Comparison of ENCODE assay signal across 11 cellular contexts in the genomic region with DNA sequence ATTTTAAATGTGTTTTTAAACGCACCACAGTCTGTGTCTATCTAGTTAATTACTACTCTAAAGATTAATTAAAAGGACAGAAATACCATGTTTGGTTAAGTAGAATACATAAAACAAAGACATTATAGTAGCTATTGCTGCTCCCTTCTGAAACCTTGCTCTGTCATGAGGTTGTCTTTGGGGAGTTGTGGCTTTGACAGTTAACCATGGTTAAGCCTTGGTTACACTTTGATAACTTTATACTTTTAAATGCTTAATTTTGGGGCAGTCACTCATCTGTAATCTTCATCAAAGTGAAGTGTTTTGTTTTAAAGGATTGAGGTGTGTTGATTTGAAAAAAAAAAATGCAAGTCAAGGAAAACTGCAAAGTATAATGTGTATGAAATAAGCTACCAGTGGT. TPM values are rescaled to one million over a fixed set of nuclear protein-coding genes. Genes with fewer than 3 reads are reported as not detected.
DNase-seq lines count a peak whose midpoint lies in the region; ATAC-seq and TF ChIP-seq lines count a peak whose summit lies in the region.
"Had no signal": no experiment of that assay in that cellular context is flagged by ENCODE, and none has a peak within 500 bp of the region (broad histone marks: within the 10 kb centered on the region; RNA-seq: fewer than 3 reads in every experiment).

No MANE protein-coding gene starts in this region.

- H3K4me3 ChIP-seq in naive thymus-derived CD4-positive, alpha-beta T cell (ENCODE audit: low read length) = no peak overlapping the region
- H3K4me3 ChIP-seq: cardiac muscle cell had no signal

- peaks cover 28% of the 10 kb centered on the region for H3K4me1 Mint-ChIP-seq in activated naive CD8-positive, alpha-beta T cell treated with anti-CD3 and anti-CD28 coated beads, Interleukin-2, amount 10 ng/mL, durations not matched to agents 7 days and 5 days
- peaks cover 11% of the 10 kb centered on the region for H3K4me1 Mint-ChIP-seq in activated naive CD8-positive, alpha-beta T cell treated with anti-CD3 and anti-CD28 coated beads for 36 hours
- H3K4me1 Mint-ChIP-seq in naive thymus-derived CD4-positive, alpha-beta T cell = peaks cover 0 to 36% (median 13%) of the 10 kb centered on the region in 7 donors

- H3K36me3 Mint-ChIP-seq in activated naive CD8-positive, alpha-beta T cell treated with anti-CD3 and anti-CD28 coated beads, Interleukin-2, amount 10 ng/mL, durations not matched to agents 7 days and 5 days = peaks cover 16% of the 10 kb centered on the region
- peaks cover 17% of the 10 kb centered on the region for H3K36me3 Mint-ChIP-seq in activated naive CD8-positive, alpha-beta T cell treated with anti-CD3 and anti-CD28 coated beads for 36 hours
- peaks cover 0 to 34% (median 16%) of the 10 kb centered on the region in 5 donors for H3K36me3 Mint-ChIP-seq in naive thymus-derived CD4-positive, alpha-beta T cell

- no peaks in the 10 kb centered on the region for H3K27me3 Mint-ChIP-seq in activated naive CD8-positive, alpha-beta T cell treated with anti-CD3 and anti-CD28 coated beads, Interleukin-2, amount 10 ng/mL, durations not matched to agents 7 days and 5 days
- no peaks in the 10 kb centered on the region for H3K27me3 Mint-ChIP-seq in activated naive CD8-positive, alpha-beta T cell treated with anti-CD3 and anti-CD28 coated beads for 36 hours
- H3K27me3 Mint-ChIP-seq in naive thymus-derived CD4-positive, alpha-beta T cell = no peaks in the 10 kb centered on the region

- DNase-seq in activated naive CD8-positive, alpha-beta T cell treated with anti-CD3 and anti-CD28 coated beads, Interleukin-2, amount 10 ng/mL, durations not matched to agents 7 days and 5 days = no peak
- DNase-seq in activated naive CD8-positive, alpha-beta T cell treated with anti-CD3 and anti-CD28 coated beads for 36 hours = no peak
- no peak for DNase-seq in RKO (ENCODE audit: low spot score)
- no peak for DNase-seq in GM20000 (ENCODE audit: low spot score)
- DNase-seq in naive thymus-derived CD4-positive, alpha-beta T cell = no peak
- no peak for DNase-seq in hepatic stellate cell (ENCODE audit: low spot score)
- DNase-seq: retina had no signal

- peaks cover 8% of the 10 kb centered on the region in 2 donors for H3K4me1 ChIP-seq in naive thymus-derived CD4-positive, alpha-beta T cell (ENCODE audit: control insufficient read depth in 2 of 2, insufficient read depth in 2 of 2, low read length in 2 of 2)

- no peaks in the 10 kb centered on the region for H3K9me3 ChIP-seq in naive thymus-derived CD4-positive, alpha-beta T cell (ENCODE audit: control insufficient read depth in 2 of 3, low read length in 3 of 3)

- peaks cover 0 to 5% (median 0%) of the 10 kb centered on the region in 3 experiments for H3K36me3 ChIP-seq in naive thymus-derived CD4-positive, alpha-beta T cell (ENCODE audit: control insufficient read depth in 2 of 3, insufficient read depth in 3 of 3, low read length in 3 of 3)
- H3K36me3 ChIP-seq: cardiac muscle cell had no signal

- CTCF ChIA-PET in naive thymus-derived CD4-positive, alpha-beta T cell (lab: Charles Lee) = no interaction called here

- no peak overlapping the region for H3K27ac ChIP-seq in naive thymus-derived CD4-positive, alpha-beta T cell (ENCODE audit: low read depth, low read length)
- H3K27ac ChIP-seq: cardiac muscle cell, epithelial cell of prostate had no signal

- intact Hi-C loops in naive thymus-derived CD4-positive, alpha-beta T cell (cut with micrococcal nuclease) = loop anchor here in 1 of 2 donors (5.0 kb wide), 2 partner anchors 144 to 931 kb away; a partner anchor contains a TSS

- no peaks in the 10 kb centered on the region for H3K27me3 ChIP-seq in naive thymus-derived CD4-positive, alpha-beta T cell (ENCODE audit: control insufficient read depth in 2 of 2, insufficient read depth in 2 of 2, low read length in 2 of 2)
- H3K27me3 ChIP-seq: cardiac muscle cell had no signal

- POLR2A ChIA-PET in activated naive CD8-positive, alpha-beta T cell treated with anti-CD3 and anti-CD28 coated beads, Interleukin-2, amount 10 ng/mL, durations not matched to agents 7 days and 5 days (lab: Charles Lee) = interaction anchor here (0.7 kb wide), 1 partner anchor 80 kb away, joined by 4 read pairs; no protein-coding TSS in a partner anchor
- POLR2A ChIA-PET in naive thymus-derived CD4-positive, alpha-beta T cell (lab: Charles Lee) = no interaction called here

- peak overlapping the region; percentile 28 for H3K4me3 Mint-ChIP-seq in activated naive CD8-positive, alpha-beta T cell treated with anti-CD3 and anti-CD28 coated beads, Interleukin-2, amount 10 ng/mL, durations not matched to agents 7 days and 5 days
- no peak overlapping the region for H3K4me3 Mint-ChIP-seq in activated naive CD8-positive, alpha-beta T cell treated with anti-CD3 and anti-CD28 coated beads for 36 hours
- peak overlapping the region in 1 of 10 donors; percentile 37 for H3K4me3 Mint-ChIP-seq in naive thymus-derived CD4-positive, alpha-beta T cell

- H3K27ac Mint-ChIP-seq in activated naive CD8-positive, alpha-beta T cell treated with anti-CD3 and anti-CD28 coated beads, Interleukin-2, amount 10 ng/mL, durations not matched to agents 7 days and 5 days = peak overlapping the region; percentile 41
- H3K27ac Mint-ChIP-seq in activated naive CD8-positive, alpha-beta T cell treated with anti-CD3 and anti-CD28 coated beads for 36 hours = no peak overlapping the region
- peak overlapping the region in 1 of 9 donors; percentile 38 for H3K27ac Mint-ChIP-seq in naive thymus-derived CD4-positive, alpha-beta T cell

- no peak for TF ChIP-seq CTCF in GM20000 (IDR thresholded peaks at IDR 0.05; ENCODE audit: extremely low read depth, missing control alignments)

- H3K9me3 Mint-ChIP-seq in activated naive CD8-positive, alpha-beta T cell treated with anti-CD3 and anti-CD28 coated beads, Interleukin-2, amount 10 ng/mL, durations not matched to agents 7 days and 5 days = no peaks in the 10 kb centered on the region
- no peaks in the 10 kb centered on the region for H3K9me3 Mint-ChIP-seq in activated naive CD8-positive, alpha-beta T cell treated with anti-CD3 and anti-CD28 coated beads for 36 hours
- H3K9me3 Mint-ChIP-seq in naive thymus-derived CD4-positive, alpha-beta T cell = no peaks in the 10 kb centered on the region

- peak; percentile 28 for ATAC-seq in activated naive CD8-positive, alpha-beta T cell treated with anti-CD3 and anti-CD28 coated beads, Interleukin-2, amount 10 ng/mL, durations not matched to agents 7 days and 5 days (ENCODE audit: low read depth)
- ATAC-seq in HG02571 (IDR thresholded peaks at IDR 0.05; ENCODE audit: unreplicated experiment) = peak; percentile 60
- ATAC-seq in HG03354 (IDR thresholded peaks at IDR 0.05; ENCODE audit: poor library complexity, severe bottlenecking, unreplicated experiment) = peak; percentile 74
- no peak for ATAC-seq in naive thymus-derived CD4-positive, alpha-beta T cell

RNA-seq across cellular contexts. Expression of a gene that starts 29.9 kb away (rescaled TPM):
- total RNA-seq in activated naive CD8-positive, alpha-beta T cell treated with anti-CD3 and anti-CD28 coated beads, Interleukin-2, amount 10 ng/mL, durations not matched to agents 7 days and 5 days = not detected
- not detected for total RNA-seq in activated naive CD8-positive, alpha-beta T cell treated with anti-CD3 and anti-CD28 coated beads for 36 hours
- under 1 TPM in 1 of 5 experiments, not detected in 4; 0.02 TPM for total RNA-seq in naive thymus-derived CD4-positive, alpha-beta T cell
- polyA plus RNA-seq in naive thymus-derived CD4-positive, alpha-beta T cell = not detected
- polyA plus RNA-seq: cardiac muscle cell had no signal
